Comparison of ENCODE assay signal across 1 cellular context in genomic region chr2:137886432-137886831, GRCh38.
TF ChIP-seq lines count a peak whose summit lies in the region.

No MANE protein-coding gene starts in this region.

TF ChIP-seq in HepG2, 621 proteins besides CTCF, POLR2A, EP300 and RAD21 (continued from another document):
- TF ChIP-seq ARNTL (CRISPR knock-in tag; IDR thresholded peaks at IDR 0.05), result no peak
- TF ChIP-seq CHD4 (IDR thresholded peaks at IDR 0.05; ENCODE audit: borderline replicate concordance, low read length), result no peak
- TF ChIP-seq ZMAT3 (CRISPR knock-in tag; conservative IDR thresholded peaks at IDR 0.05), result no peak
- TF ChIP-seq CEBPG (CRISPR knock-in tag; IDR thresholded peaks at IDR 0.05), result peak; percentile 88
- TF ChIP-seq, protein P1, sequence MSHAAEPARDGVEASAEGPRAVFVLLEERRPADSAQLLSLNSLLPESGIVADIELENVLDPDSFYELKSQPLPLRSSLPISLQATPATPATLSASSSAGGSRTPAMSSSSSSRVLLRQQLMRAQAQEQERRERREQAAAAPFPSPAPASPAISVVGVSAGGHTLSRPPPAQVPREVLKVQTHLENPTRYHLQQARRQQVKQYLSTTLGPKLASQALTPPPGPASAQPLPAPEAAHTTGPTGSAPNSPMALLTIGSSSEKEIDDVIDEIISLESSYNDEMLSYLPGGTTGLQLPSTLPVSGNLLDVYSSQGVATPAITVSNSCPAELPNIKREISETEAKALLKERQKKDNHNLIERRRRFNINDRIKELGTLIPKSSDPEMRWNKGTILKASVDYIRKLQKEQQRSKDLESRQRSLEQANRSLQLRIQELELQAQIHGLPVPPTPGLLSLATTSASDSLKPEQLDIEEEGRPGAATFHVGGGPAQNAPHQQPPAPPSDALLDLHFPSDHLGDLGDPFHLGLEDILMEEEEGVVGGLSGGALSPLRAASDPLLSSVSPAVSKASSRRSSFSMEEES (CRISPR knock-in tag; IDR thresholded peaks at IDR 0.05), result peak; percentile 37; the same call in 1 of the 2 replicates
- peak; percentile 51; the same call in 1 of the 2 replicates for TF ChIP-seq MIER2 (CRISPR knock-in tag; IDR thresholded peaks at IDR 0.05)
- TF ChIP-seq NFKBIZ (CRISPR knock-in tag; IDR thresholded peaks at IDR 0.05), result no peak
- no peak for TF ChIP-seq ADNP (CRISPR knock-in tag; IDR thresholded peaks at IDR 0.05)
- TF ChIP-seq THAP7 (CRISPR knock-in tag; IDR thresholded peaks at IDR 0.05), result no peak
- no peak for TF ChIP-seq KLF11 (CRISPR knock-in tag; IDR thresholded peaks at IDR 0.05)
- no peak for TF ChIP-seq MAZ (IDR thresholded peaks at IDR 0.05; ENCODE audit: borderline replicate concordance, low read depth, low read length)
- no peak for TF ChIP-seq MAZ (CRISPR knock-in tag; IDR thresholded peaks at IDR 0.05; ENCODE audit: low read depth)
- TF ChIP-seq ZNF7 (CRISPR knock-in tag; IDR thresholded peaks at IDR 0.05), result no peak
- TF ChIP-seq, protein P2, sequence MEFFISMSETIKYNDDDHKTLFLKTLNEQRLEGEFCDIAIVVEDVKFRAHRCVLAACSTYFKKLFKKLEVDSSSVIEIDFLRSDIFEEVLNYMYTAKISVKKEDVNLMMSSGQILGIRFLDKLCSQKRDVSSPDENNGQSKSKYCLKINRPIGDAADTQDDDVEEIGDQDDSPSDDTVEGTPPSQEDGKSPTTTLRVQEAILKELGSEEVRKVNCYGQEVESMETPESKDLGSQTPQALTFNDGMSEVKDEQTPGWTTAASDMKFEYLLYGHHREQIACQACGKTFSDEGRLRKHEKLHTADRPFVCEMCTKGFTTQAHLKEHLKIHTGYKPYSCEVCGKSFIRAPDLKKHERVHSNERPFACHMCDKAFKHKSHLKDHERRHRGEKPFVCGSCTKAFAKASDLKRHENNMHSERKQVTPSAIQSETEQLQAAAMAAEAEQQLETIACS (CRISPR knock-in tag; IDR thresholded peaks at IDR 0.05), result no peak
TF ChIP-seq in HepG2: peak in this region for 11.
